13 cellular contexts compared by ENCODE assay signal in the genomic region with DNA sequence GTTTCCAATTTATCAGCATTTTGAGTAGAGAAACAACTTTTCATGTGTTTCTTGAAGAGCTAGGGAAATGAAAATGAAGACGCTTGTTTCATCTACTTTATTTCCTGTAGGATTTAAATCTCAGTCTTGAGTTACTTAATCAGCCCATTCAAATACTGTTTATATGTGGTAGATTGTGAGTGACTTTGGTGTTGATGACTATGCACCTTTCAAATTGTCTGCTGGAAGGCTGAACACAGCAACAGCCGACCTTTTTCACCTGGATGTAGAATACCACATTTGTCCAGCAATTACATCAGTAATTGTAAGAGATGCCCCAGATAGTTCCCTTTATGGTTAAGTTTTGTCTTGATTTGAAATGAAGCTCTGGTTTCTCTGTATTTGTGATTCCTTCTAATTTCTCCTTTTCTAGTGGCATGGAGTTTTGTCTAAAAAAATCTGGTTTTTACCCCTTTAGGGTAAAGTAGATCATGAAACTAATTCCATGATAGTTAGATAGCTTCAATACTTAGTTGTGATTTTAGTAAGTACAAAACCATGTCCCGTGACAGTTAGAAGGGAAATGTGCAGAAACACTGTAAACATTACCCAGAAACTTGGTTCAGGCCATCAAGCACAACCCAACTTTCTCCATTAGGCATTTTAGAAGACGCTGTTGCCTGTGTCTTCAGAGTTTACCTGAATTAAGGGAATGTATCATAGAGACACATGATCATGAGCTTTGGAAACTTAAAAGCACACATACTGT.
A peak's percentile ranks its signal among the peaks of the same experiment; 100 is the strongest.
DNase-seq lines count a peak whose midpoint lies in the region; ATAC-seq, FAIRE-seq and TF ChIP-seq lines count a peak whose summit lies in the region.
"Had no signal": no experiment of that assay in that cellular context is flagged by ENCODE, and none has a peak within 500 bp of the region (broad histone marks: within the 10 kb centered on the region; RNA-seq: fewer than 3 reads in every experiment).

No MANE protein-coding gene starts in this region.

- H2AFZ ChIP-seq in PC-3 (ENCODE audit: low read length), result no peak overlapping the region
- H2AFZ ChIP-seq: neural progenitor cell had no signal

- ATAC-seq in GM21423 (IDR thresholded peaks at IDR 0.05; ENCODE audit: unreplicated experiment) (peak; percentile 62), HG03025 (IDR thresholded peaks at IDR 0.05; ENCODE audit: low FRiP score, unreplicated experiment) (peak; percentile 21), PC-3 (no peak)
- ATAC-seq: esophagus mucosa had no signal

- H3K9ac ChIP-seq in PC-3 (ENCODE audit: low read length), result no peak overlapping the region
- H3K9ac ChIP-seq: neural progenitor cell had no signal

- CTCF ChIA-PET in PC-3 (lab: Charles Lee), result no interaction called here

- peak overlapping the region; percentile 40 for H3K4me2 ChIP-seq in PC-3 (ENCODE audit: low read length)
- H3K4me2 ChIP-seq: neural progenitor cell had no signal

- intact Hi-C loops in PC-3 (cut with micrococcal nuclease), result no loop called here
- intact Hi-C loops in breast epithelium (cut with DNase I; ENCODE audit: low total_unique reads), result no loop called here

- DNase-seq in GM18507 (ENCODE audit: extremely low spot score, insufficient read length, low read depth) (peak; percentile 1), PC-3 (no peak), small intestine (no peak), T-helper 2 cell (no peak), breast epithelium (ENCODE audit: low spot score in 2 of 2) (no peak)
- DNase-seq in activated CD8-positive, alpha-beta memory T cell treated with anti-CD3 and anti-CD28 coated beads for 24 hours, result no peak
- DNase-seq: kidney; stimulated activated CD4-positive, alpha-beta T cell treated with anti-CD3 and anti-CD28 coated beads, Interleukin-4, amount 100 ng/mL, for 4 hours had no signal

- H3K9me2 ChIP-seq in PC-3 (replicated peaks; ENCODE audit: low read length), result no peaks in the 10 kb centered on the region

- WGBS in small intestine, 3 donors, result 82 to 92% (median 89%) methylated on average over 4 of the region's 4 CpGs

- peaks cover 38% of the 10 kb centered on the region for H3K79me2 ChIP-seq in PC-3 (ENCODE audit: low read length)

- H3K9me3 ChIP-seq in PC-3 (ENCODE audit: low read length) (no peaks in the 10 kb centered on the region), small intestine (ENCODE audit: control insufficient read depth, low read depth) (no peaks in the 10 kb centered on the region), breast epithelium (no peaks in the 10 kb centered on the region)

- no peaks in the 10 kb centered on the region for H4K20me1 ChIP-seq in PC-3 (ENCODE audit: low read length)

- H3K4me1 ChIP-seq in PC-3 (ENCODE audit: insufficient read depth, low read length), result peaks cover 42% of the 10 kb centered on the region
- H3K4me1 ChIP-seq in small intestine (ENCODE audit: control insufficient read depth in 2 of 2, insufficient read depth in 1 of 2, low read depth in 1 of 2, low read length in 1 of 2), result no peaks in the 10 kb centered on the region
- H3K4me1 ChIP-seq in breast epithelium, result no peaks in the 10 kb centered on the region
- H3K4me1 ChIP-seq: neural progenitor cell had no signal

- H3K27ac ChIP-seq in PC-3 (ENCODE audit: low read length), result peak overlapping the region; percentile 78
- no peak overlapping the region for H3K27ac ChIP-seq in small intestine (ENCODE audit: low read depth in 1 of 2, low read length in 1 of 2)
- peak overlapping the region in 1 of 2 donors; percentile 44 for H3K27ac ChIP-seq in breast epithelium
- H3K27ac ChIP-seq: neural progenitor cell had no signal

- FAIRE-seq in GM18507 (lab: Jason Lieb, UNC) (peak; percentile 81), small intestine (lab: Jason Lieb, UNC) (no peak)
- FAIRE-seq: G401.6 had no signal

- H3K4me3 ChIP-seq in PC-3 (ENCODE audit: low read length) (no peak overlapping the region), small intestine (ENCODE audit: low read depth in 1 of 2, low read length in 2 of 2) (no peak overlapping the region), breast epithelium (no peak overlapping the region)
- H3K4me3 ChIP-seq: neural progenitor cell had no signal

- H3K36me3 ChIP-seq in PC-3 (ENCODE audit: low read depth, low read length) (no peaks in the 10 kb centered on the region; the same call in 1 of the 2 replicates), small intestine (ENCODE audit: control insufficient read depth in 2 of 2, insufficient read depth in 2 of 2, low read length in 2 of 2) (no peaks in the 10 kb centered on the region), breast epithelium (no peaks in the 10 kb centered on the region)
- H3K36me3 ChIP-seq: neural progenitor cell had no signal

- no peaks in the 10 kb centered on the region for H3F3A ChIP-seq in PC-3 (ENCODE audit: low read length, unreplicated experiment)

- H3K27me3 ChIP-seq in PC-3 (ENCODE audit: low read length) (no peaks in the 10 kb centered on the region), small intestine (ENCODE audit: control insufficient read depth in 2 of 2, insufficient read depth in 2 of 2, low read length in 2 of 2) (no peaks in the 10 kb centered on the region), breast epithelium (no peaks in the 10 kb centered on the region)
- H3K27me3 ChIP-seq: neural progenitor cell had no signal

- TF ChIP-seq POLR2A in breast epithelium (IDR thresholded peaks at IDR 0.05), result no peak

- BruUV-seq in PC-3 (replicated peaks; lab: Mats Ljungman, UMichigan), result no TSS peak

- POLR2A ChIA-PET in PC-3 (lab: Charles Lee; ENCODE audit: unreplicated experiment), result no interaction called here

- TF ChIP-seq CTCF in PC-3 (conservative IDR thresholded peaks at IDR 0.05; ENCODE audit: low read depth, low read length) (no peak), breast epithelium (IDR thresholded peaks at IDR 0.05) (no peak)
